ENCODE assay signal across 20 cellular contexts in the genomic region with DNA sequence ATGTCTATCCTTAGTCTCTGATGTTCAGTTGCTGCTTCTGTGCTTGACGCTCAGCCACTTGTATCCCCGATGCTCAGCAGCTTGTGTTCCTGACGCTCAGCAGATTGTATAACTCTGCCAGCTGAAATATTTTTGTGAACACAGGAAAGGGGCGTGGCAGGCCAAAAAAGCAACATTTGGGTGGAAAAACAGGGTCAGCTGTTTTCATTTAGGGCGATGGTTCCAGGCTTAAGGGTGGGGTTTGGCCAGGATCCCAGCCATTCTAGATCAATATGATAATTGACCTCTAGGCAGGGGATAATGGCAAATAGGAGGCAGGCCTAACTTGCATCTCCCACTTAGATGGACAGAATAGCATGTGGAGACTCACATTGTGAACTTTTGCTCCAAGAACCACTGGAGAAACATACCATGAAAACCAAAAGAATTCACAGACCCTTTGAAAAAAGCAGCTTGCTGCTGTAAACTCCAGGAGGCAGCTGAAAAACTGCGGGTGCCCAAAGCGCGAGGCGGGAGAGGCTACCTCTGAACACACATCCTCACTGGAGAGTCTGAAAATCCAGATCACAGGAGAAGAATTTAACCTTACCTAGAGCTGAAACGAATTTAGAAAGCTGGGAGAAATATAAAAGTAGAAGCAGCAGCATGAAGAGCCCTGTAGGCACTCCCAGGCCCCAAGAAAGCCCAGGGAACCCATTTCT. TPM values are rescaled to one million over a fixed set of nuclear protein-coding genes. Genes with fewer than 3 reads are reported as not detected.
"Had no signal": no experiment of that assay in that cellular context is flagged by ENCODE, and none has a peak within 500 bp of the region (broad histone marks: within the 10 kb centered on the region; RNA-seq: fewer than 3 reads in every experiment).

No MANE protein-coding gene starts in this region.

- H2AFZ ChIP-seq: parathyroid adenoma had no signal

- H3K79me2 ChIP-seq: parathyroid adenoma had no signal

- H3K36me3 Mint-ChIP-seq: brain had no signal

- H3K4me3 Mint-ChIP-seq: activated B cell treated with CpG ODN at 0.5 μM for 24 hours; activated CD4-positive, alpha-beta T cell treated with anti-CD3 and anti-CD28 coated beads, Interleukin-2, amount 10 ng/mL, durations not matched to agents 24 days and 14 days; activated CD8-positive, alpha-beta T cell treated with anti-CD3 and anti-CD28 coated beads, Interleukin-2, amount 10 ng/mL, durations not matched to agents 7 days and 5 days; activated T-cell treated with anti-CD3 and anti-CD28 coated beads, Interleukin-2, amount 50 U/mL, for 72 hours; brain; dendritic cell treated with granulocyte-macrophage colony-stimulating factor and Interleukin-4, amounts not matched to agents 40 ng/mL and 50 ng/mL, for 4 days; naive B cell; stimulated activated naive B cell treated with anti-CD40 and anti-IgM and Interleukin-4, amounts not matched to agents 10 μg/mL and 1 μg/mL and 100 μg/mL, for 72 hours; T-helper 2 cell treated with Interferon-gamma antibody and Interleukin-4, amounts not matched to agents 5 μg/mL and 100 μg/mL, for 36 hours had no signal

- ATAC-seq: activated CD8-positive, alpha-beta T cell treated with anti-CD3 and anti-CD28 coated beads, Interleukin-2, amount 10 ng/mL, durations not matched to agents 7 days and 5 days; activated naive CD4-positive, alpha-beta T cell treated with anti-CD3 and anti-CD28 coated beads, Interleukin-2, amount 50 U/mL, for 72 hours; activated T-cell treated with anti-CD3 and anti-CD28 coated beads, Interleukin-2, amount 50 U/mL, for 72 hours; left colon; stimulated activated naive B cell treated with anti-CD40 and anti-IgM and Interleukin-4, amounts not matched to agents 10 μg/mL and 1 μg/mL and 100 μg/mL, for 72 hours had no signal

- H3K36me3 ChIP-seq: neutrophil had no signal

- H3K27ac Mint-ChIP-seq: activated B cell treated with CpG ODN at 0.5 μM for 24 hours; activated CD4-positive, alpha-beta T cell treated with anti-CD3 and anti-CD28 coated beads, Interleukin-2, amount 10 ng/mL, durations not matched to agents 24 days and 14 days; activated CD8-positive, alpha-beta T cell treated with anti-CD3 and anti-CD28 coated beads, Interleukin-2, amount 10 ng/mL, durations not matched to agents 7 days and 5 days; activated naive CD4-positive, alpha-beta T cell treated with anti-CD3 and anti-CD28 coated beads, Interleukin-2, amount 50 U/mL, for 72 hours; activated T-cell treated with anti-CD3 and anti-CD28 coated beads, Interleukin-2, amount 50 U/mL, for 72 hours; dendritic cell treated with granulocyte-macrophage colony-stimulating factor and Interleukin-4, amounts not matched to agents 40 ng/mL and 50 ng/mL, for 4 days; naive B cell; stimulated activated naive B cell treated with anti-CD40 and anti-IgM and Interleukin-4, amounts not matched to agents 10 μg/mL and 1 μg/mL and 100 μg/mL, for 72 hours; T-helper 2 cell treated with Interferon-gamma antibody and Interleukin-4, amounts not matched to agents 5 μg/mL and 100 μg/mL, for 36 hours had no signal

- H3K9ac ChIP-seq: parathyroid adenoma had no signal

- DNase-seq: activated B cell treated with CpG ODN at 0.5 μM for 24 hours; activated CD4-positive, alpha-beta T cell treated with anti-CD3 and anti-CD28 coated beads, Interleukin-2, amount 10 ng/mL, durations not matched to agents 24 days and 14 days; activated CD8-positive, alpha-beta memory T cell treated with anti-CD3 and anti-CD28 coated beads, Interleukin-2, amount 50 U/mL, for 4 hours; activated CD8-positive, alpha-beta T cell treated with anti-CD3 and anti-CD28 coated beads, Interleukin-2, amount 10 ng/mL, durations not matched to agents 7 days and 5 days; activated gamma-delta T cell; activated T-cell treated with anti-CD3 and anti-CD28 coated beads, Interleukin-2, amount 50 U/mL, for 72 hours; amniotic stem cell; head of caudate nucleus; naive B cell; stimulated activated CD4-positive, alpha-beta T cell treated with anti-CD3 and anti-CD28 coated beads, Interleukin-2, amount 100 ng/mL, for 48 hours; stimulated activated naive B cell treated with anti-CD40 and anti-IgM and Interleukin-4, amounts not matched to agents 10 μg/mL and 1 μg/mL and 100 μg/mL, for 72 hours had no signal

- H3K4me1 ChIP-seq: parathyroid adenoma had no signal

- H3K4me1 Mint-ChIP-seq: activated B cell treated with CpG ODN at 0.5 μM for 24 hours; activated CD4-positive, alpha-beta T cell treated with anti-CD3 and anti-CD28 coated beads, Interleukin-2, amount 10 ng/mL, durations not matched to agents 24 days and 14 days; naive B cell; stimulated activated naive B cell treated with anti-CD40 and anti-IgM and Interleukin-4, amounts not matched to agents 10 μg/mL and 1 μg/mL and 100 μg/mL, for 72 hours had no signal

- H3K9me3 ChIP-seq: neutrophil had no signal

- H3K27ac ChIP-seq: epithelial cell of prostate, neutrophil, parathyroid adenoma had no signal

RNA-seq across cellular contexts. Expression of gene ZNF648, which starts 58.3 kb away (rescaled TPM):
- total RNA-seq: activated B cell treated with CpG ODN at 0.5 μM for 24 hours; activated CD4-positive, alpha-beta T cell treated with anti-CD3 and anti-CD28 coated beads, Interleukin-2, amount 10 ng/mL, durations not matched to agents 24 days and 14 days; activated CD8-positive, alpha-beta T cell treated with anti-CD3 and anti-CD28 coated beads, Interleukin-2, amount 10 ng/mL, durations not matched to agents 7 days and 5 days; left colon; lung microvascular endothelial cell had no signal
